Comparison of ENCODE assay signal across 1 cellular context in genomic region chr22:44782286-44782830, GRCh38.
TF ChIP-seq lines count a peak whose summit lies in the region.

No MANE protein-coding gene starts in this region.

TF ChIP-seq in WTC11, 78 proteins besides CTCF, POLR2A, EP300 and RAD21:
- TF ChIP-seq TP53 (CRISPR knock-in tag; IDR thresholded peaks at IDR 0.05) (no peak), IRF1 (CRISPR knock-in tag; IDR thresholded peaks at IDR 0.05) (no peak), SMAD4 (CRISPR knock-in tag; IDR thresholded peaks at IDR 0.05) (no peak), ARID4B (CRISPR knock-in tag; IDR thresholded peaks at IDR 0.05; ENCODE audit: borderline replicate concordance) (no peak)
TF ChIP-seq in WTC11: peak in this region for 0.
